Comparison of ENCODE assay signal across 1 cellular context in genomic region chr10:15836797-15837196, GRCh38.
TF ChIP-seq lines count a peak whose summit lies in the region.

No MANE protein-coding gene starts in this region.

TF ChIP-seq in liver, 16 proteins besides CTCF, POLR2A, EP300 and RAD21 (continued from another document):
- TF ChIP-seq ZBTB33 (IDR thresholded peaks at IDR 0.05): no peak
- TF ChIP-seq FOXA1 (IDR thresholded peaks at IDR 0.05): no peak
- TF ChIP-seq YY1 (IDR thresholded peaks at IDR 0.05): no peak
- TF ChIP-seq NR2F2 (IDR thresholded peaks at IDR 0.05): peak; percentile 98
- TF ChIP-seq SP1 (IDR thresholded peaks at IDR 0.05): peak; percentile 43
- TF ChIP-seq FOXA2 (IDR thresholded peaks at IDR 0.05): peak; percentile 57
- TF ChIP-seq REST (IDR thresholded peaks at IDR 0.05): peak; percentile 23
- TF ChIP-seq EGR1 (IDR thresholded peaks at IDR 0.05; ENCODE audit: low read depth in 2 of 2): peak in 1 of 2 donors; percentile 57
- TF ChIP-seq GABPA (IDR thresholded peaks at IDR 0.05 in 1 of 2, conservative IDR thresholded peaks at IDR 0.05 in 1 of 2): peak in 1 of 2 donors; percentile 56
- no peak for TF ChIP-seq TAF1 (conservative IDR thresholded peaks at IDR 0.05)
- peak; percentile 68 to 70 for TF ChIP-seq JUND (IDR thresholded peaks at IDR 0.05)
- TF ChIP-seq MAX (IDR thresholded peaks at IDR 0.05): peak; percentile 79
- peak; percentile 92 to 93 for TF ChIP-seq HNF4A (conservative IDR thresholded peaks at IDR 0.05)
